ENCODE assay signal across 8 cellular contexts in genomic region chr21:39347537-39347936, GRCh38. TPM values are rescaled to one million over a fixed set of nuclear protein-coding genes. Genes with fewer than 3 reads are reported as not detected.
A peak's percentile ranks its signal among the peaks of the same experiment; 100 is the strongest.
DNase-seq lines count a peak whose midpoint lies in the region; ATAC-seq and TF ChIP-seq lines count a peak whose summit lies in the region.

No MANE protein-coding gene starts in this region.

- peak in 1 of 3 donors; percentile 24 for DNase-seq in CD4-positive, CD25-positive, alpha-beta regulatory T cell
- DNase-seq in NB4 (ENCODE audit: low read depth) = peak; percentile 34
- DNase-seq in dorsolateral prefrontal cortex = no peak
- no peak for DNase-seq in NCI-H2227 (lab: John Stamatoyannopoulos, UW; ENCODE audit: unreplicated experiment)
- DNase-seq in substantia nigra (lab: John Stamatoyannopoulos, UW) = no peak
- DNase-seq in NCI-H345 (lab: John Stamatoyannopoulos, UW) = no peak

- TF ChIP-seq CTCF in NB4 (IDR thresholded peaks at IDR 0.05; ENCODE audit: low read depth, low read length) (no peak), dorsolateral prefrontal cortex (IDR thresholded peaks at IDR 0.05 in 54 of 56, conservative IDR thresholded peaks at IDR 0.05 in 2 of 56; ENCODE audit: low read depth in 1 of 56, partially characterized antibody in 56 of 56) (no peak), nephron (IDR thresholded peaks at IDR 0.05; ENCODE audit: unreplicated experiment in 3 of 3) (no peak)

- peak overlapping the region; percentile 93 to 100 (median 96) for H3K4me3 Mint-ChIP-seq in CD4-positive, CD25-positive, alpha-beta regulatory T cell
- H3K4me3 Mint-ChIP-seq in nephron = peak overlapping the region; percentile 86 to 97 (median 93)

- H3K4me3 ChIP-seq in CD4-positive, CD25-positive, alpha-beta regulatory T cell (ENCODE audit: low read depth, low read length) = peak overlapping the region; percentile 86
- H3K4me3 ChIP-seq in NB4 (ENCODE audit: low read depth, low read length) (peak overlapping the region; percentile 98), dorsolateral prefrontal cortex (peak overlapping the region in 58 of 59 donors; percentile 51 to 98 (median 78))

- peaks cover 35% of the 10 kb centered on the region for H3K4me1 ChIP-seq in CD4-positive, CD25-positive, alpha-beta regulatory T cell (ENCODE audit: control insufficient read depth, insufficient read depth, low read length, poor library complexity, severe bottlenecking)

- H3K4me1 Mint-ChIP-seq in CD4-positive, CD25-positive, alpha-beta regulatory T cell = peaks cover 31 to 51% (median 40%) of the 10 kb centered on the region in 4 donors
- peaks cover 45% of the 10 kb centered on the region for H3K4me1 Mint-ChIP-seq in nephron

- no peaks in the 10 kb centered on the region for H3K27me3 ChIP-seq in CD4-positive, CD25-positive, alpha-beta regulatory T cell (ENCODE audit: control insufficient read depth, insufficient read depth, low read length)
- H3K27me3 ChIP-seq in dorsolateral prefrontal cortex = no peaks in the 10 kb centered on the region

- no peaks in the 10 kb centered on the region for H3K9me3 ChIP-seq in CD4-positive, CD25-positive, alpha-beta regulatory T cell (ENCODE audit: control insufficient read depth in 2 of 2, low read length in 2 of 2)

- peak overlapping the region; percentile 88 for H3K27ac ChIP-seq in CD4-positive, CD25-positive, alpha-beta regulatory T cell (ENCODE audit: insufficient read depth, low read length, poor library complexity, severe bottlenecking)
- H3K27ac ChIP-seq in dorsolateral prefrontal cortex = peak overlapping the region in 10 of 59 donors; percentile 18 to 95 (median 93)
- no peak overlapping the region for H3K27ac ChIP-seq in substantia nigra (ENCODE audit: low read depth, low read length, poor library complexity, severe bottlenecking)

- H3K27ac Mint-ChIP-seq in CD4-positive, CD25-positive, alpha-beta regulatory T cell = peak overlapping the region; percentile 82 to 93 (median 89)
- H3K27ac Mint-ChIP-seq in nephron = peak overlapping the region; percentile 93 to 99 (median 98)

- intact Hi-C loops in dorsolateral prefrontal cortex (cut with DNase I) = loop anchor here in 1 of 2 donors (5.0 kb wide), 1 partner anchor 165 kb away; the partner anchor contains the start of gene PSMG1

- ATAC-seq in CD4-positive, CD25-positive, alpha-beta regulatory T cell (ENCODE audit: low read depth in 2 of 2) = no peak
- ATAC-seq in GM18858 (IDR thresholded peaks at IDR 0.05; ENCODE audit: unreplicated experiment) = no peak

- H3K27me3 Mint-ChIP-seq in CD4-positive, CD25-positive, alpha-beta regulatory T cell = peaks cover 21% of the 10 kb centered on the region
- no peaks in the 10 kb centered on the region for H3K27me3 Mint-ChIP-seq in nephron (ENCODE audit: low read depth)

- peaks cover 29% of the 10 kb centered on the region for H3K36me3 Mint-ChIP-seq in CD4-positive, CD25-positive, alpha-beta regulatory T cell
- H3K36me3 Mint-ChIP-seq in nephron (ENCODE audit: low read depth) = peaks cover 48% of the 10 kb centered on the region

- no peaks in the 10 kb centered on the region for H3K9me3 Mint-ChIP-seq in CD4-positive, CD25-positive, alpha-beta regulatory T cell
- peaks cover 4% of the 10 kb centered on the region for H3K9me3 Mint-ChIP-seq in nephron

- TF ChIP-seq POLR2A in NB4 (IDR thresholded peaks at IDR 0.05; ENCODE audit: extremely low read depth, insufficient read length) = no peak

- peaks cover 32% of the 10 kb centered on the region for H3K36me3 ChIP-seq in CD4-positive, CD25-positive, alpha-beta regulatory T cell (ENCODE audit: control insufficient read depth, insufficient read depth, low read length)

RNA-seq across cellular contexts. Expression of gene HMGN1, which starts 1.4 kb away (rescaled TPM):
- 249 TPM for total RNA-seq in CD4-positive, CD25-positive, alpha-beta regulatory T cell
- polyA plus RNA-seq in CD4-positive, CD25-positive, alpha-beta regulatory T cell = 100 to 1,000 TPM; 168 to 223 (median 182) TPM
- total RNA-seq in dorsolateral prefrontal cortex = 100 to 1,000 TPM in 15 of 120 experiments, 10 to 100 TPM in 105; 46.0 to 116 (median 78.8) TPM

RNA-seq across cellular contexts. Expression of gene BRWD1, which starts 34.1 kb away (rescaled TPM):
- total RNA-seq in CD4-positive, CD25-positive, alpha-beta regulatory T cell = 110 TPM
- 10 to 100 TPM; 33.9 to 44.1 (median 41.1) TPM for polyA plus RNA-seq in CD4-positive, CD25-positive, alpha-beta regulatory T cell
- 100 to 1,000 TPM in 105 of 120 experiments, 10 to 100 TPM in 15; 78.6 to 146 (median 112) TPM for total RNA-seq in dorsolateral prefrontal cortex
